Comparison of ENCODE assay signal across 21 cellular contexts in genomic region chr12:132513070-132513398, GRCh38. TPM values are rescaled to one million over a fixed set of nuclear protein-coding genes. Genes with fewer than 3 reads are reported as not detected.
DNase-seq lines count a peak whose midpoint lies in the region; ATAC-seq and TF ChIP-seq lines count a peak whose summit lies in the region.
"Had no signal": no experiment of that assay in that cellular context is flagged by ENCODE, and none has a peak within 500 bp of the region (broad histone marks: within the 10 kb centered on the region; RNA-seq: fewer than 3 reads in every experiment).

No MANE protein-coding gene starts in this region.

- H3K36me3 Mint-ChIP-seq in chondrocyte (ENCODE audit: low read depth): peaks cover 4% of the 10 kb centered on the region
- H3K36me3 Mint-ChIP-seq: natural killer cell had no signal

- H3K27ac ChIP-seq in AG04450 (ENCODE audit: low read depth, low read length): peak overlapping the region; percentile 65
- H3K27ac ChIP-seq: gastrocnemius medialis had no signal

- TF ChIP-seq CTCF in AG04450 (IDR thresholded peaks at IDR 0.05; ENCODE audit: low read depth, low read length): no peak
- TF ChIP-seq CTCF in chondrocyte (IDR thresholded peaks at IDR 0.05): no peak

- no peak overlapping the region for H3K4me3 ChIP-seq in AG04450 (ENCODE audit: low read depth, low read length)
- H3K4me3 ChIP-seq: gastrocnemius medialis, K562 had no signal

- in situ Hi-C loops in ACHN (cut with HindIII; ENCODE audit: low pct_ligation_motif_present, low pct_unique_long_range_greater_than_20kb, low sequenced_read_pairs): no loop called here

- no peak overlapping the region for H3K4me3 Mint-ChIP-seq in chondrocyte (ENCODE audit: unreplicated experiment)
- H3K4me3 Mint-ChIP-seq: natural killer cell had no signal

- DNase-seq in AG04450 (ENCODE audit: low read depth, low spot score): peak; percentile 38
- peak; percentile 9 for DNase-seq in HCEC 1CT
- no peak for DNase-seq in chondrocyte (ENCODE audit: low spot score)
- peak; percentile 60 for DNase-seq in myocyte (ENCODE audit: low read depth)
- no peak for DNase-seq in ACHN
- no peak for DNase-seq in stimulated activated naive CD4-positive, alpha-beta T cell treated with Interleukin-2 at 50 U/mL for 16 hours (lab: John Stamatoyannopoulos, UW)
- no peak for DNase-seq in left lobe of liver (ENCODE audit: low spot score)
- DNase-seq: activated CD4-positive, CD25-positive, alpha-beta regulatory T cell; activated gamma-delta T cell; effector memory CD4-positive, alpha-beta T cell; gastrocnemius medialis; GDM1; natural killer cell; NCI-H1092; NCI-H2171; stimulated activated CD4-positive, alpha-beta T cell treated with anti-CD3 and anti-CD28 coated beads, Interleukin-1b, Interleukin-23, amount 100 ng/mL, for 48 hours; T-helper 2 cell; trophoblast cell had no signal

- peak overlapping the region; percentile 23 for H3K27ac Mint-ChIP-seq in chondrocyte (ENCODE audit: unreplicated experiment)
- H3K27ac Mint-ChIP-seq: natural killer cell had no signal

- peaks cover under 1% of the 10 kb centered on the region for H3K9me3 Mint-ChIP-seq in chondrocyte (ENCODE audit: low read depth)

- peaks cover 16% of the 10 kb centered on the region for H3K9me3 ChIP-seq in AG04450 (ENCODE audit: control insufficient read depth, insufficient read depth, low read length)
- H3K9me3 ChIP-seq: gastrocnemius medialis had no signal

- H3K4me1 Mint-ChIP-seq in chondrocyte (ENCODE audit: low read depth): peaks cover 6% of the 10 kb centered on the region

- H3K27me3 Mint-ChIP-seq in chondrocyte (ENCODE audit: low read depth): no peaks in the 10 kb centered on the region

- ATAC-seq in GM21515 (IDR thresholded peaks at IDR 0.05; ENCODE audit: unreplicated experiment) (no peak), left lobe of liver (no peak)
- ATAC-seq: K562, natural killer cell, Right ventricle myocardium inferior had no signal

- no peaks in the 10 kb centered on the region for H3K27me3 ChIP-seq in AG04450 (ENCODE audit: control insufficient read depth, insufficient read depth, low read length)
- H3K27me3 ChIP-seq: gastrocnemius medialis had no signal

- POLR2A ChIA-PET in AG04450 (lab: Yijun Ruan, JAX): no interaction called here

- CTCF ChIA-PET in AG04450 (lab: Charles Lee): interaction anchor here (0.9 kb wide), 1 partner anchor 11 kb away, joined by 3 read pairs; no protein-coding TSS in a partner anchor

RNA-seq across cellular contexts. Expression of gene FBRSL1, which starts 23.1 kb away (rescaled TPM):
- polyA plus RNA-seq in AG04450 (2011; rRNA removed): 1.1 and 1.5 TPM in 2 replicates
- 0.91 and 1.1 TPM in 2 replicates for polyA minus RNA-seq in AG04450 (2011; rRNA and poly(A)+ RNA removed)
- total RNA-seq in chondrocyte: 35.3 to 41.6 TPM (median 41.1 TPM) in 3 replicates
- total RNA-seq in myocyte: 13.1 and 20.6 TPM in 2 replicates
- 15.1 TPM for polyA plus RNA-seq in myocyte (2012)
- 44.9 TPM for total RNA-seq in left lobe of liver

Comparison
In these comparisons a context has a peak if more than half of its experiments do, and no peak if none do; other contexts are left out.
1. DNase-seq: peak in AG04450 (single experiment), HCEC 1CT (single experiment) and myocyte (single experiment); none in chondrocyte (single experiment), ACHN (single experiment), stimulated activated naive CD4-positive, alpha-beta T cell treated with Interleukin-2 at 50 U/mL for 16 hours (single experiment) and left lobe of liver (single experiment).